In the genomic region with DNA sequence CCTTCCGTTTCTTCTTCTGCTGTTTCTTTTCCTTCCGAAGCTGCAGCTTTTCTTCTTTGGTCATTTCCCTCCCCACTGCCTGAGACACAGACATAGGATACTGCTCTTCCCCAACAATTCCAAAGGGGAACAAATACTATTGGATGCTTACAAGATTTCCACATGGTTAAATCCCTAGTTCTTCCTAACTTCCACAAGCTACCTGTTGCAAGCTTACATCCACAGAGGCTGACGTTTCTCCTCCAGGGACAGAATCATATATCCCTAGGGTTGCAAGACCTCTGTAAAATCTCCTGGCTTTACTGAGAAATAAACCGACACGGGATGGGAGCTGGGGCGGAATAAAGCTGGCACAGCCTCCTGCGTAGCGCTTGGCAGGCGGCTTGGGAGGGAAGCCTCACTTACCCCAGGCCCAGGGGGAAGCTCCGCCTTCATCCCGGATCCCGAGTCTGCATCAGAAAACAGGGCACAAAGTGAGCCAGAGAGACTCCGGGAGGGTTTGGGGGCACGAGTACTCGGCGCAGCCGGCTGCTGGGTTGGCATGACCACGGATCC, we compare ENCODE assay signal across 8 cellular contexts. TPM values are rescaled to one million over a fixed set of nuclear protein-coding genes. Genes with fewer than 3 reads are reported as not detected.
A peak's percentile ranks its signal among the peaks of the same experiment; 100 is the strongest.
DNase-seq lines count a peak whose midpoint lies in the region; ATAC-seq and TF ChIP-seq lines count a peak whose summit lies in the region.

No MANE protein-coding gene starts in this region.

- H3K27ac Mint-ChIP-seq in activated naive CD8-positive, alpha-beta T cell treated with anti-CD3 and anti-CD28 coated beads, Interleukin-2, amount 10 ng/mL, durations not matched to agents 7 days and 5 days: peak overlapping the region; percentile 96
- H3K27ac Mint-ChIP-seq in osteocyte (ENCODE audit: unreplicated experiment): peak overlapping the region; percentile 96

- no peaks in the 10 kb centered on the region for H3K9me3 Mint-ChIP-seq in activated naive CD8-positive, alpha-beta T cell treated with anti-CD3 and anti-CD28 coated beads, Interleukin-2, amount 10 ng/mL, durations not matched to agents 7 days and 5 days
- no peaks in the 10 kb centered on the region for H3K9me3 Mint-ChIP-seq in osteocyte (ENCODE audit: unreplicated experiment)

- in situ Hi-C loops in GM13977 (cut with MboI; ENCODE audit: low pct_unique_long_range_greater_than_20kb, low sequenced_read_pairs, unreplicated experiment): no loop called here

- ATAC-seq in GM18867 (IDR thresholded peaks at IDR 0.05; ENCODE audit: unreplicated experiment): peak; percentile 10
- no peak for ATAC-seq in activated naive CD8-positive, alpha-beta T cell treated with anti-CD3 and anti-CD28 coated beads, Interleukin-2, amount 10 ng/mL, durations not matched to agents 7 days and 5 days (ENCODE audit: low read depth)

- POLR2A ChIA-PET in activated naive CD8-positive, alpha-beta T cell treated with anti-CD3 and anti-CD28 coated beads, Interleukin-2, amount 10 ng/mL, durations not matched to agents 7 days and 5 days (lab: Charles Lee): interaction anchor here (1.0 to 5.4 kb wide), 9 partner anchors 9 to 158 kb away, joined by 3 to 55 read pairs (median 15); a partner anchor contains a TSS

- H3K27me3 Mint-ChIP-seq in activated naive CD8-positive, alpha-beta T cell treated with anti-CD3 and anti-CD28 coated beads, Interleukin-2, amount 10 ng/mL, durations not matched to agents 7 days and 5 days: no peaks in the 10 kb centered on the region
- H3K27me3 Mint-ChIP-seq in osteocyte (ENCODE audit: unreplicated experiment): no peaks in the 10 kb centered on the region

- peak; percentile 64 for DNase-seq in Ammon's horn (ENCODE audit: low spot score)
- peak; percentile 38 for DNase-seq in LoVo (ENCODE audit: low spot score)
- no peak for DNase-seq in activated naive CD8-positive, alpha-beta T cell treated with anti-CD3 and anti-CD28 coated beads, Interleukin-2, amount 10 ng/mL, durations not matched to agents 7 days and 5 days
- DNase-seq in head of caudate nucleus: peak in 36 of 42 donors; percentile 24 to 78 (median 58)
- DNase-seq in osteocyte (ENCODE audit: extremely low spot score, unreplicated experiment): no peak
- no peak for DNase-seq in effector CD4-positive, alpha-beta T cell
- no peak for DNase-seq in GM13977 (ENCODE audit: low spot score)

- intact Hi-C loops in head of caudate nucleus (cut with DNase I): loop anchor here (1.0 to 5.0 kb wide), 4 partner anchors 11 to 157 kb away; a partner anchor contains a TSS

- H3K36me3 Mint-ChIP-seq in activated naive CD8-positive, alpha-beta T cell treated with anti-CD3 and anti-CD28 coated beads, Interleukin-2, amount 10 ng/mL, durations not matched to agents 7 days and 5 days: peaks cover 34% of the 10 kb centered on the region
- peaks cover 29% of the 10 kb centered on the region for H3K36me3 Mint-ChIP-seq in osteocyte (ENCODE audit: unreplicated experiment)

- H3K4me1 Mint-ChIP-seq in activated naive CD8-positive, alpha-beta T cell treated with anti-CD3 and anti-CD28 coated beads, Interleukin-2, amount 10 ng/mL, durations not matched to agents 7 days and 5 days: peaks cover 35% of the 10 kb centered on the region
- H3K4me1 Mint-ChIP-seq in osteocyte (ENCODE audit: unreplicated experiment): peaks cover 26% of the 10 kb centered on the region

- H3K4me3 Mint-ChIP-seq in activated naive CD8-positive, alpha-beta T cell treated with anti-CD3 and anti-CD28 coated beads, Interleukin-2, amount 10 ng/mL, durations not matched to agents 7 days and 5 days: peak overlapping the region; percentile 100
- H3K4me3 Mint-ChIP-seq in osteocyte (ENCODE audit: unreplicated experiment): peak overlapping the region; percentile 98

- TF ChIP-seq CTCF in osteocyte (IDR thresholded peaks at IDR 0.05): no peak
- no peak for TF ChIP-seq CTCF in GM13977 (IDR thresholded peaks at IDR 0.05; ENCODE audit: extremely low read depth, insufficient read depth, missing control alignments)

RNA-seq across cellular contexts. Expression of a gene that starts 0.6 kb away (rescaled TPM):
- 10 to 100 TPM; 38.3 to 39.2 TPM for total RNA-seq in activated naive CD8-positive, alpha-beta T cell treated with anti-CD3 and anti-CD28 coated beads, Interleukin-2, amount 10 ng/mL, durations not matched to agents 7 days and 5 days
- 50.0 and 50.4 TPM in 2 replicates for total RNA-seq in osteocyte

RNA-seq across cellular contexts. Expression of a gene that starts 0.9 kb away (rescaled TPM):
- 100 to 1,000 TPM; 113 to 116 TPM for total RNA-seq in activated naive CD8-positive, alpha-beta T cell treated with anti-CD3 and anti-CD28 coated beads, Interleukin-2, amount 10 ng/mL, durations not matched to agents 7 days and 5 days
- total RNA-seq in osteocyte: 124 and 134 TPM in 2 replicates

RNA-seq across cellular contexts. Expression of a gene that starts 11.0 kb away (rescaled TPM):
- 10 to 100 TPM; 16.4 to 18.6 TPM for total RNA-seq in activated naive CD8-positive, alpha-beta T cell treated with anti-CD3 and anti-CD28 coated beads, Interleukin-2, amount 10 ng/mL, durations not matched to agents 7 days and 5 days
- 15.7 and 19.1 TPM in 2 replicates for total RNA-seq in osteocyte

RNA-seq across cellular contexts. Expression of a gene that starts 13.0 kb away (rescaled TPM):
- total RNA-seq in activated naive CD8-positive, alpha-beta T cell treated with anti-CD3 and anti-CD28 coated beads, Interleukin-2, amount 10 ng/mL, durations not matched to agents 7 days and 5 days: 10 to 100 TPM; 66.4 to 70.8 TPM
- total RNA-seq in osteocyte: 57.4 and 59.4 TPM in 2 replicates

RNA-seq across cellular contexts. Expression of a gene that starts 39.8 kb away (rescaled TPM):
- 10 to 100 TPM; 90.1 to 91.3 TPM for total RNA-seq in activated naive CD8-positive, alpha-beta T cell treated with anti-CD3 and anti-CD28 coated beads, Interleukin-2, amount 10 ng/mL, durations not matched to agents 7 days and 5 days
- 70.7 and 74.2 TPM in 2 replicates for total RNA-seq in osteocyte

Comparison
In these comparisons a context has a peak if more than half of its experiments do, and no peak if none do; other contexts are left out.
1. DNase-seq: peak in Ammon's horn (single experiment), LoVo (single experiment) and head of caudate nucleus (36 of 42); none in activated naive CD8-positive, alpha-beta T cell treated with anti-CD3 and anti-CD28 coated beads, Interleukin-2, amount 10 ng/mL, durations not matched to agents 7 days and 5 days (single experiment), osteocyte (single experiment), effector CD4-positive, alpha-beta T cell (single experiment) and GM13977 (single experiment).